ENCODE assay signal across 1 cellular context in the genomic region with DNA sequence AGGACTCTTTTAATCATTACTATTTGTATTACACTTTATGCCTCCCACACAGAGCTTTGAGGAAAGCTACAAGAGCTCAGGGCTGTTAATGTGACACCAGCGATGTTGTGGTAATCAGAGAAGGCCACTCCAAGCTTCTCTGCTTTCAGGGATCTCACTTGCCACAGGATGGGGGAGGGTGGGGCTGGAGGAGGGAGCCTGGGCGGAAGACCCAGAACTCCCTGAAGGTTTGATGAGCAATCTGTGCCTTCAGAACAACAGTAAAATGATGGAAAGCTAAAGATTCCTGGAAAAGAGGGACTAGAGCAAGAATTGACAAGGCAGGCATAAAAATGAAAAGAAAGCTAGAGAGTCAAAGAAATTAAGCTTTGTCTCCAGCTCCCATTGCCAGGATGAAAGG.
A peak's percentile ranks its signal among the peaks of the same experiment; 100 is the strongest.
TF ChIP-seq lines count a peak whose summit lies in the region.

No MANE protein-coding gene starts in this region.

TF ChIP-seq in GM23338, 12 proteins besides CTCF, POLR2A, EP300 and RAD21 (continued from another document):
- TF ChIP-seq, protein P1, sequence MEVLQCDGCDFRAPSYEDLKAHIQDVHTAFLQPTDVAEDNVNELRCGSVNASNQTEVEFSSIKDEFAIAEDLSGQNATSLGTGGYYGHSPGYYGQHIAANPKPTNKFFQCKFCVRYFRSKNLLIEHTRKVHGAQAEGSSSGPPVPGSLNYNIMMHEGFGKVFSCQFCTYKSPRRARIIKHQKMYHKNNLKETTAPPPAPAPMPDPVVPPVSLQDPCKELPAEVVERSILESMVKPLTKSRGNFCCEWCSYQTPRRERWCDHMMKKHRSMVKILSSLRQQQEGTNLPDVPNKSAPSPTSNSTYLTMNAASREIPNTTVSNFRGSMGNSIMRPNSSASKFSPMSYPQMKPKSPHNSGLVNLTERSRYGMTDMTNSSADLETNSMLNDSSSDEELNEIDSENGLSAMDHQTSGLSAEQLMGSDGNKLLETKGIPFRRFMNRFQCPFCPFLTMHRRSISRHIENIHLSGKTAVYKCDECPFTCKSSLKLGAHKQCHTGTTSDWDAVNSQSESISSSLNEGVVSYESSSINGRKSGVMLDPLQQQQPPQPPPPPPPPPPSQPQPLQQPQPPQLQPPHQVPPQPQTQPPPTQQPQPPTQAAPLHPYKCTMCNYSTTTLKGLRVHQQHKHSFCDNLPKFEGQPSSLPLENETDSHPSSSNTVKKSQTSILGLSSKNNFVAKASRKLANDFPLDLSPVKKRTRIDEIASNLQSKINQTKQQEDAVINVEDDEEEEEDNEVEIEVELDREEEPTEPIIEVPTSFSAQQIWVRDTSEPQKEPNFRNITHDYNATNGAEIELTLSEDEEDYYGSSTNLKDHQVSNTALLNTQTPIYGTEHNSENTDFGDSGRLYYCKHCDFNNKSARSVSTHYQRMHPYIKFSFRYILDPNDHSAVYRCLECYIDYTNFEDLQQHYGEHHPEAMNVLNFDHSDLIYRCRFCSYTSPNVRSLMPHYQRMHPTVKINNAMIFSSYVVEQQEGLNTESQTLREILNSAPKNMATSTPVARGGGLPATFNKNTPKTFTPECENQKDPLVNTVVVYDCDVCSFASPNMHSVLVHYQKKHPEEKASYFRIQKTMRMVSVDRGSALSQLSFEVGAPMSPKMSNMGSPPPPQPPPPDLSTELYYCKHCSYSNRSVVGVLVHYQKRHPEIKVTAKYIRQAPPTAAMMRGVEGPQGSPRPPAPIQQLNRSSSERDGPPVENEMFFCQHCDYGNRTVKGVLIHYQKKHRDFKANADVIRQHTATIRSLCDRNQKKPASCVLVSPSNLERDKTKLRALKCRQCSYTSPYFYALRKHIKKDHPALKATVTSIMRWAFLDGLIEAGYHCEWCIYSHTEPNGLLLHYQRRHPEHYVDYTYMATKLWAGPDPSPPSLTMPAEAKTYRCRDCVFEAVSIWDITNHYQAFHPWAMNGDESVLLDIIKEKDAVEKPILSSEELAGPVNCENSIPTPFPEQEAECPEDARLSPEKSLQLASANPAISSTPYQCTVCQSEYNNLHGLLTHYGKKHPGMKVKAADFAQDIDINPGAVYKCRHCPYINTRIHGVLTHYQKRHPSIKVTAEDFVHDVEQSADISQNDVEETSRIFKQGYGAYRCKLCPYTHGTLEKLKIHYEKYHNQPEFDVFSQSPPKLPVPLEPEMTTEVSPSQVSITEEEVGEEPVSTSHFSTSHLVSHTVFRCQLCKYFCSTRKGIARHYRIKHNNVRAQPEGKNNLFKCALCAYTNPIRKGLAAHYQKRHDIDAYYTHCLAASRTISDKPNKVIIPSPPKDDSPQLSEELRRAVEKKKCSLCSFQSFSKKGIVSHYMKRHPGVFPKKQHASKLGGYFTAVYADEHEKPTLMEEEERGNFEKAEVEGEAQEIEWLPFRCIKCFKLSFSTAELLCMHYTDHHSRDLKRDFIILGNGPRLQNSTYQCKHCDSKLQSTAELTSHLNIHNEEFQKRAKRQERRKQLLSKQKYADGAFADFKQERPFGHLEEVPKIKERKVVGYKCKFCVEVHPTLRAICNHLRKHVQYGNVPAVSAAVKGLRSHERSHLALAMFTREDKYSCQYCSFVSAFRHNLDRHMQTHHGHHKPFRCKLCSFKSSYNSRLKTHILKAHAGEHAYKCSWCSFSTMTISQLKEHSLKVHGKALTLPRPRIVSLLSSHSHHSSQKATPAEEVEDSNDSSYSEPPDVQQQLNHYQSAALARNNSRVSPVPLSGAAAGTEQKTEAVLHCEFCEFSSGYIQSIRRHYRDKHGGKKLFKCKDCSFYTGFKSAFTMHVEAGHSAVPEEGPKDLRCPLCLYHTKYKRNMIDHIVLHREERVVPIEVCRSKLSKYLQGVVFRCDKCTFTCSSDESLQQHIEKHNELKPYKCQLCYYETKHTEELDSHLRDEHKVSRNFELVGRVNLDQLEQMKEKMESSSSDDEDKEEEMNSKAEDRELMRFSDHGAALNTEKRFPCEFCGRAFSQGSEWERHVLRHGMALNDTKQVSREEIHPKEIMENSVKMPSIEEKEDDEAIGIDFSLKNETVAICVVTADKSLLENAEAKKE (CRISPR knock-in tag; IDR thresholded peaks at IDR 0.05): peak; percentile 77
